1 cellular context compared by ENCODE assay signal in genomic region chr9:135648494-135649410, GRCh38.
TF ChIP-seq lines count a peak whose summit lies in the region.

No MANE protein-coding gene starts in this region.

TF ChIP-seq in neural cell, 6 proteins besides CTCF, POLR2A, EP300 and RAD21 (continued from another document):
- TF ChIP-seq REST (IDR thresholded peaks at IDR 0.05; ENCODE audit: borderline replicate concordance) (no peak), TAF1 (IDR thresholded peaks at IDR 0.05; ENCODE audit: low read depth) (no peak), POLR2AphosphoS5 (IDR thresholded peaks at IDR 0.05) (no peak)
